9 cellular contexts compared by ENCODE assay signal in genomic region chr7:130242198-130243014, GRCh38. TPM values are rescaled to one million over a fixed set of nuclear protein-coding genes. Genes with fewer than 3 reads are reported as not detected.
DNase-seq lines count a peak whose midpoint lies in the region; ATAC-seq, FAIRE-seq and TF ChIP-seq lines count a peak whose summit lies in the region.
"Had no signal": no experiment of that assay in that cellular context is flagged by ENCODE, and none has a peak within 500 bp of the region (broad histone marks: within the 10 kb centered on the region; RNA-seq: fewer than 3 reads in every experiment).

No MANE protein-coding gene starts in this region.

- no peaks in the 10 kb centered on the region for H3K27me3 ChIP-seq in CD8-positive, alpha-beta memory T cell (ENCODE audit: insufficient read depth, low read length, poor library complexity, severe bottlenecking)
- no peaks in the 10 kb centered on the region for H3K27me3 ChIP-seq in H7 (ENCODE audit: control insufficient read depth, insufficient read depth, low read length)
- H3K27me3 ChIP-seq in endothelial cell of umbilical vein (ENCODE audit: control insufficient read depth in 2 of 2, insufficient read depth in 2 of 2, low read length in 2 of 2), result peaks cover 0 to 2% of the 10 kb centered on the region in 2 experiments
- no peaks in the 10 kb centered on the region for H3K27me3 ChIP-seq in naive thymus-derived CD4-positive, alpha-beta T cell (ENCODE audit: control insufficient read depth in 2 of 2, insufficient read depth in 2 of 2, low read length in 2 of 2)

- TF ChIP-seq CTCF in endothelial cell of umbilical vein (IDR thresholded peaks at IDR 0.05; ENCODE audit: extremely low read depth in 1 of 2, insufficient read depth in 1 of 2, low read depth in 1 of 2, low read length in 2 of 2), result peak; percentile 80 to 92

- no peak overlapping the region for H3K9ac ChIP-seq in endothelial cell of umbilical vein (replicated peaks; ENCODE audit: extremely low read depth, insufficient read depth, low read length)

- DNase-seq in CD8-positive, alpha-beta memory T cell, result peak; percentile 8 to 62 (median 15)
- DNase-seq in H7, result peak; percentile 71
- peak; percentile 13 to 71 for DNase-seq in NCI-H526 (lab: John Stamatoyannopoulos, UW)
- DNase-seq in activated CD8-positive, alpha-beta T cell treated with anti-CD3 and anti-CD28 coated beads, Interleukin-2, amount 10 ng/mL, durations not matched to agents 7 days and 5 days, result peak; percentile 69
- DNase-seq in endothelial cell of umbilical vein (ENCODE audit: low read depth, low spot score), result peak; percentile 50
- peak; percentile 35 to 67 (median 47) for DNase-seq in naive thymus-derived CD4-positive, alpha-beta T cell
- peak; percentile 55 to 59 for DNase-seq in stimulated activated naive CD8-positive, alpha-beta T cell treated with anti-CD3 and anti-CD28 coated beads, Interleukin-15, amount 100 ng/mL, for 72 hours

- H3K4me3 Mint-ChIP-seq in CD8-positive, alpha-beta memory T cell, result no peak overlapping the region
- H3K4me3 Mint-ChIP-seq in activated CD8-positive, alpha-beta T cell treated with anti-CD3 and anti-CD28 coated beads, Interleukin-2, amount 10 ng/mL, durations not matched to agents 7 days and 5 days, result no peak overlapping the region
- H3K4me3 Mint-ChIP-seq in naive thymus-derived CD4-positive, alpha-beta T cell, result peak overlapping the region in 1 of 10 donors; percentile 66
- H3K4me3 Mint-ChIP-seq in stimulated activated naive CD8-positive, alpha-beta T cell treated with anti-CD3 and anti-CD28 coated beads, Interleukin-15, amount 100 ng/mL, for 72 hours, result peak overlapping the region; percentile 10 to 14

- H2AFZ ChIP-seq in endothelial cell of umbilical vein (ENCODE audit: low read depth, low read length), result no peak overlapping the region

- no peak overlapping the region for H3K4me2 ChIP-seq in endothelial cell of umbilical vein (ENCODE audit: insufficient read depth, low read length)

- H3K27me3 Mint-ChIP-seq in CD8-positive, alpha-beta memory T cell, result peaks cover 5 to 16% of the 10 kb centered on the region in 2 donors
- H3K27me3 Mint-ChIP-seq in activated CD8-positive, alpha-beta T cell treated with anti-CD3 and anti-CD28 coated beads, Interleukin-2, amount 10 ng/mL, durations not matched to agents 7 days and 5 days (ENCODE audit: low read depth), result peaks cover 4% of the 10 kb centered on the region
- H3K27me3 Mint-ChIP-seq in naive thymus-derived CD4-positive, alpha-beta T cell, result peaks cover 0 to 11% (median 0%) of the 10 kb centered on the region in 5 donors
- H3K27me3 Mint-ChIP-seq in stimulated activated naive CD8-positive, alpha-beta T cell treated with anti-CD3 and anti-CD28 coated beads, Interleukin-15, amount 100 ng/mL, for 72 hours, result no peaks in the 10 kb centered on the region

- FAIRE-seq in endothelial cell of umbilical vein (lab: Jason Lieb, UNC), result no peak

- H3K36me3 ChIP-seq in CD8-positive, alpha-beta memory T cell (ENCODE audit: insufficient read depth, low read length), result no peaks in the 10 kb centered on the region
- H3K36me3 ChIP-seq in H7 (replicated peaks; ENCODE audit: control insufficient read depth, insufficient read depth, low read length) (no peaks in the 10 kb centered on the region), endothelial cell of umbilical vein (ENCODE audit: control insufficient read depth in 2 of 2, extremely low read depth in 1 of 2, insufficient read depth in 2 of 2, low read length in 2 of 2) (no peaks in the 10 kb centered on the region)
- H3K36me3 ChIP-seq in naive thymus-derived CD4-positive, alpha-beta T cell (ENCODE audit: control insufficient read depth in 2 of 3, insufficient read depth in 3 of 3, low read length in 3 of 3), result no peaks in the 10 kb centered on the region

- dilution Hi-C loops in endothelial cell of umbilical vein (cut with MboI; ENCODE audit: extremely low pct_ligation_motif_present, low sequenced_read_pairs), result no loop called here

- no TSS peak for BruUV-seq in endothelial cell of umbilical vein (replicated peaks; lab: Mats Ljungman, UMichigan)

- H3K4me1 ChIP-seq in CD8-positive, alpha-beta memory T cell (ENCODE audit: insufficient read depth, low read length), result no peaks in the 10 kb centered on the region
- H3K4me1 ChIP-seq in endothelial cell of umbilical vein (ENCODE audit: control insufficient read depth, extremely low read depth, insufficient read depth, low read length), result no peaks in the 10 kb centered on the region
- no peaks in the 10 kb centered on the region for H3K4me1 ChIP-seq in naive thymus-derived CD4-positive, alpha-beta T cell (ENCODE audit: control insufficient read depth in 2 of 2, insufficient read depth in 2 of 2, low read length in 2 of 2)

- H3K9me3 ChIP-seq in CD8-positive, alpha-beta memory T cell (ENCODE audit: low read length), result no peaks in the 10 kb centered on the region
- no peaks in the 10 kb centered on the region for H3K9me3 ChIP-seq in endothelial cell of umbilical vein (replicated peaks; ENCODE audit: control insufficient read depth, insufficient read depth, low read length)
- H3K9me3 ChIP-seq in naive thymus-derived CD4-positive, alpha-beta T cell (ENCODE audit: control insufficient read depth in 2 of 3, low read length in 3 of 3), result no peaks in the 10 kb centered on the region

- intact Hi-C loops in endothelial cell of umbilical vein (cut with micrococcal nuclease), result loop anchor here (1.0 to 10.0 kb wide), 7 partner anchors 170 to 592 kb away; no protein-coding TSS in a partner anchor
- intact Hi-C loops in naive thymus-derived CD4-positive, alpha-beta T cell (cut with micrococcal nuclease), result loop anchor here (1.0 to 5.0 kb wide), 11 partner anchors 170 to 590 kb away; no protein-coding TSS in a partner anchor

- H3K4me1 Mint-ChIP-seq in CD8-positive, alpha-beta memory T cell, result peaks cover 3 to 10% (median 5%) of the 10 kb centered on the region in 3 donors
- peaks cover 11% of the 10 kb centered on the region for H3K4me1 Mint-ChIP-seq in activated CD8-positive, alpha-beta T cell treated with anti-CD3 and anti-CD28 coated beads, Interleukin-2, amount 10 ng/mL, durations not matched to agents 7 days and 5 days (ENCODE audit: low read depth)
- H3K4me1 Mint-ChIP-seq in naive thymus-derived CD4-positive, alpha-beta T cell, result peaks cover 0 to 12% (median 8%) of the 10 kb centered on the region in 7 donors
- peaks cover 20% of the 10 kb centered on the region for H3K4me1 Mint-ChIP-seq in stimulated activated naive CD8-positive, alpha-beta T cell treated with anti-CD3 and anti-CD28 coated beads, Interleukin-15, amount 100 ng/mL, for 72 hours

- CTCF ChIA-PET in CD8-positive, alpha-beta memory T cell (lab: Charles Lee), result interaction anchor here (1.2 kb wide), 1 partner anchor 516 kb away, joined by 4 read pairs; no protein-coding TSS in a partner anchor
- CTCF ChIA-PET in activated CD8-positive, alpha-beta T cell treated with anti-CD3 and anti-CD28 coated beads, Interleukin-2, amount 10 ng/mL, durations not matched to agents 7 days and 5 days (lab: Charles Lee), result interaction anchor here (0.7 to 3.0 kb wide), 5 partner anchors 171 to 515 kb away, joined by 3 to 22 read pairs (median 4); partner anchors contain the start of gene KLHDC10
- CTCF ChIA-PET in endothelial cell of umbilical vein (lab: Charles Lee), result interaction anchor here (0.6 to 7.6 kb wide), 13 partner anchors 17 to 520 kb away, joined by 3 to 73 read pairs (median 5); no protein-coding TSS in a partner anchor
- CTCF ChIA-PET in naive thymus-derived CD4-positive, alpha-beta T cell (lab: Charles Lee), result interaction anchor here (0.6 to 4.9 kb wide), 8 partner anchors 10 to 591 kb away, joined by 3 to 31 read pairs (median 3); no protein-coding TSS in a partner anchor

- peaks cover 0 to 4% (median 2%) of the 10 kb centered on the region in 5 donors for H3K9me3 Mint-ChIP-seq in CD8-positive, alpha-beta memory T cell
- peaks cover 4% of the 10 kb centered on the region for H3K9me3 Mint-ChIP-seq in activated CD8-positive, alpha-beta T cell treated with anti-CD3 and anti-CD28 coated beads, Interleukin-2, amount 10 ng/mL, durations not matched to agents 7 days and 5 days (ENCODE audit: insufficient read depth)
- peaks cover 0 to 9% (median 1%) of the 10 kb centered on the region in 11 donors for H3K9me3 Mint-ChIP-seq in naive thymus-derived CD4-positive, alpha-beta T cell
- H3K9me3 Mint-ChIP-seq in stimulated activated naive CD8-positive, alpha-beta T cell treated with anti-CD3 and anti-CD28 coated beads, Interleukin-15, amount 100 ng/mL, for 72 hours, result peaks cover 0 to 15% of the 10 kb centered on the region in 2 donors

- H4K20me1 ChIP-seq in endothelial cell of umbilical vein (replicated peaks; ENCODE audit: control insufficient read depth, extremely low read depth, insufficient read depth, low read length), result peaks cover 3% of the 10 kb centered on the region

- H3K27ac Mint-ChIP-seq in CD8-positive, alpha-beta memory T cell, result no peak overlapping the region
- H3K27ac Mint-ChIP-seq in activated CD8-positive, alpha-beta T cell treated with anti-CD3 and anti-CD28 coated beads, Interleukin-2, amount 10 ng/mL, durations not matched to agents 7 days and 5 days, result no peak overlapping the region
- peak overlapping the region in 1 of 9 donors; percentile 68 for H3K27ac Mint-ChIP-seq in naive thymus-derived CD4-positive, alpha-beta T cell
- H3K27ac Mint-ChIP-seq in stimulated activated naive CD8-positive, alpha-beta T cell treated with anti-CD3 and anti-CD28 coated beads, Interleukin-15, amount 100 ng/mL, for 72 hours, result no peak overlapping the region

- H3K36me3 Mint-ChIP-seq in CD8-positive, alpha-beta memory T cell, result no peaks in the 10 kb centered on the region
- H3K36me3 Mint-ChIP-seq in activated CD8-positive, alpha-beta T cell treated with anti-CD3 and anti-CD28 coated beads, Interleukin-2, amount 10 ng/mL, durations not matched to agents 7 days and 5 days (ENCODE audit: low read depth), result no peaks in the 10 kb centered on the region
- no peaks in the 10 kb centered on the region for H3K36me3 Mint-ChIP-seq in naive thymus-derived CD4-positive, alpha-beta T cell

- H3K79me2 ChIP-seq in endothelial cell of umbilical vein (ENCODE audit: control insufficient read depth, insufficient read depth, low read length), result no peaks in the 10 kb centered on the region

- POLR2A ChIA-PET in CD8-positive, alpha-beta memory T cell (lab: Charles Lee), result interaction anchor here (0.5 kb wide), 1 partner anchor 471 kb away, joined by 4 read pairs; no protein-coding TSS in a partner anchor
- POLR2A ChIA-PET in activated CD8-positive, alpha-beta T cell treated with anti-CD3 and anti-CD28 coated beads, Interleukin-2, amount 10 ng/mL, durations not matched to agents 7 days and 5 days (lab: Charles Lee), result no interaction called here
- POLR2A ChIA-PET in endothelial cell of umbilical vein (lab: Charles Lee), result no interaction called here
- POLR2A ChIA-PET in naive thymus-derived CD4-positive, alpha-beta T cell (lab: Charles Lee), result no interaction called here

- no peaks in the 10 kb centered on the region for H3K9me1 ChIP-seq in endothelial cell of umbilical vein (replicated peaks; ENCODE audit: control insufficient read depth, extremely low read depth, insufficient read depth, low read length)

- peak; percentile 90 for ATAC-seq in activated CD8-positive, alpha-beta T cell treated with anti-CD3 and anti-CD28 coated beads, Interleukin-2, amount 10 ng/mL, durations not matched to agents 7 days and 5 days
- ATAC-seq in naive thymus-derived CD4-positive, alpha-beta T cell, result peak; percentile 77
- ATAC-seq in stimulated activated naive CD8-positive, alpha-beta T cell treated with anti-CD3 and anti-CD28 coated beads, Interleukin-15, amount 100 ng/mL, for 72 hours, result peak; percentile 85
- ATAC-seq in HG02840 (IDR thresholded peaks at IDR 0.05; ENCODE audit: low FRiP score, unreplicated experiment), result no peak

- H3K4me3 ChIP-seq in CD8-positive, alpha-beta memory T cell (ENCODE audit: low read length), result no peak overlapping the region
- H3K4me3 ChIP-seq in H7 (ENCODE audit: insufficient read depth, low read depth, low read length) (no peak overlapping the region), endothelial cell of umbilical vein (replicated peaks in 1 of 3; ENCODE audit: insufficient read depth in 1 of 3, low read depth in 1 of 3, low read length in 3 of 3) (no peak overlapping the region)
- no peak overlapping the region for H3K4me3 ChIP-seq in naive thymus-derived CD4-positive, alpha-beta T cell (ENCODE audit: low read length)
- H3K4me3 ChIP-seq: SK-N-MC had no signal

- H3K27ac ChIP-seq in CD8-positive, alpha-beta memory T cell (ENCODE audit: low read depth, low read length), result no peak overlapping the region
- no peak overlapping the region for H3K27ac ChIP-seq in endothelial cell of umbilical vein (ENCODE audit: insufficient read depth, low read depth, low read length)
- no peak overlapping the region for H3K27ac ChIP-seq in naive thymus-derived CD4-positive, alpha-beta T cell (ENCODE audit: low read depth, low read length)
- H3K27ac ChIP-seq: SK-N-MC had no signal

- TF ChIP-seq POLR2A in endothelial cell of umbilical vein (IDR thresholded peaks at IDR 0.05; ENCODE audit: low read depth, low read length), result no peak

RNA-seq across cellular contexts. Expression of gene CPA2, which starts 24.3 kb away (rescaled TPM):
- total RNA-seq in CD8-positive, alpha-beta memory T cell, result not detected
- polyA plus RNA-seq in CD8-positive, alpha-beta memory T cell, result not detected
- not detected in 2 replicates for total RNA-seq in H7 (2014; rRNA removed; shearing (Covaris generic))
- total RNA-seq in activated CD8-positive, alpha-beta T cell treated with anti-CD3 and anti-CD28 coated beads, Interleukin-2, amount 10 ng/mL, durations not matched to agents 7 days and 5 days, result not detected
- total RNA-seq in endothelial cell of umbilical vein, result not detected in 2 replicates
- polyA plus RNA-seq in endothelial cell of umbilical vein, result not detected in 2 replicates
- 0.04 TPM in 1 of 2 replicates, not detected in the other for polyA plus RNA-seq in endothelial cell of umbilical vein (2011; cell fraction: cytosol; rRNA removed)
- polyA plus RNA-seq in endothelial cell of umbilical vein (2011; cell fraction: nucleus; rRNA removed), result not detected in 2 replicates
- not detected in 2 replicates for polyA plus RNA-seq in endothelial cell of umbilical vein (2012)
- polyA minus RNA-seq in endothelial cell of umbilical vein, result not detected in 2 replicates
- not detected for polyA minus RNA-seq in endothelial cell of umbilical vein (2011; cell fraction: cytosol; rRNA and poly(A)+ RNA removed)
- polyA minus RNA-seq in endothelial cell of umbilical vein (2011; cell fraction: nucleus; rRNA and poly(A)+ RNA removed), result not detected in 2 replicates
- not detected for total RNA-seq in naive thymus-derived CD4-positive, alpha-beta T cell
- not detected for polyA plus RNA-seq in naive thymus-derived CD4-positive, alpha-beta T cell

RNA-seq across cellular contexts. Expression of gene SSMEM1, which starts 34.7 kb away (rescaled TPM):
- total RNA-seq in CD8-positive, alpha-beta memory T cell, result not detected
- not detected for polyA plus RNA-seq in CD8-positive, alpha-beta memory T cell
- not detected in 2 replicates for total RNA-seq in H7 (2014; rRNA removed; shearing (Covaris generic))
- total RNA-seq in activated CD8-positive, alpha-beta T cell treated with anti-CD3 and anti-CD28 coated beads, Interleukin-2, amount 10 ng/mL, durations not matched to agents 7 days and 5 days, result not detected
- not detected in 2 replicates for total RNA-seq in endothelial cell of umbilical vein
- polyA plus RNA-seq in endothelial cell of umbilical vein, result not detected in 2 replicates
- not detected in 2 replicates for polyA plus RNA-seq in endothelial cell of umbilical vein (2011; cell fraction: cytosol; rRNA removed)
- not detected in 2 replicates for polyA plus RNA-seq in endothelial cell of umbilical vein (2011; cell fraction: nucleus; rRNA removed)
- polyA plus RNA-seq in endothelial cell of umbilical vein (2012), result not detected in 2 replicates
- not detected in 2 replicates for polyA minus RNA-seq in endothelial cell of umbilical vein
- not detected for polyA minus RNA-seq in endothelial cell of umbilical vein (2011; cell fraction: cytosol; rRNA and poly(A)+ RNA removed)
- not detected in 2 replicates for polyA minus RNA-seq in endothelial cell of umbilical vein (2011; cell fraction: nucleus; rRNA and poly(A)+ RNA removed)
- not detected for total RNA-seq in naive thymus-derived CD4-positive, alpha-beta T cell
- not detected for polyA plus RNA-seq in naive thymus-derived CD4-positive, alpha-beta T cell

RNA-seq across cellular contexts. Expression of gene TMEM209, which starts 37.2 kb away (rescaled TPM):
- 10 to 100 TPM; 52.1 to 55.7 TPM for total RNA-seq in CD8-positive, alpha-beta memory T cell
- polyA plus RNA-seq in CD8-positive, alpha-beta memory T cell, result 43.1 TPM
- 25.1 and 25.5 TPM in 2 replicates for total RNA-seq in H7 (2014; rRNA removed; shearing (Covaris generic))
- 10 to 100 TPM; 40.2 to 43.4 TPM for total RNA-seq in activated CD8-positive, alpha-beta T cell treated with anti-CD3 and anti-CD28 coated beads, Interleukin-2, amount 10 ng/mL, durations not matched to agents 7 days and 5 days
- 11.6 and 16.6 TPM in 2 replicates for total RNA-seq in endothelial cell of umbilical vein
- polyA plus RNA-seq in endothelial cell of umbilical vein, result 12.9 and 13.0 TPM in 2 replicates
- 7.4 and 8.4 TPM in 2 replicates for polyA plus RNA-seq in endothelial cell of umbilical vein (2011; cell fraction: cytosol; rRNA removed)
- 8.6 and 9.2 TPM in 2 replicates for polyA plus RNA-seq in endothelial cell of umbilical vein (2011; cell fraction: nucleus; rRNA removed)
- 7.3 and 12.7 TPM in 2 replicates for polyA plus RNA-seq in endothelial cell of umbilical vein (2012)
- 23.8 and 37.0 TPM in 2 replicates for polyA minus RNA-seq in endothelial cell of umbilical vein
- polyA minus RNA-seq in endothelial cell of umbilical vein (2011; cell fraction: cytosol; rRNA and poly(A)+ RNA removed), result 34.6 TPM
- 10.9 and 15.7 TPM in 2 replicates for polyA minus RNA-seq in endothelial cell of umbilical vein (2011; cell fraction: nucleus; rRNA and poly(A)+ RNA removed)
- 10 to 100 TPM; 18.8 to 37.3 (median 35.1) TPM for total RNA-seq in naive thymus-derived CD4-positive, alpha-beta T cell
- polyA plus RNA-seq in naive thymus-derived CD4-positive, alpha-beta T cell, result 10 to 100 TPM; 38.0 to 53.9 TPM

RNA-seq across cellular contexts. Expression of gene CPA4, which starts 50.6 kb away (rescaled TPM):
- total RNA-seq in CD8-positive, alpha-beta memory T cell, result not detected
- polyA plus RNA-seq in CD8-positive, alpha-beta memory T cell, result not detected
- not detected in 2 replicates for total RNA-seq in H7 (2014; rRNA removed; shearing (Covaris generic))
- total RNA-seq in activated CD8-positive, alpha-beta T cell treated with anti-CD3 and anti-CD28 coated beads, Interleukin-2, amount 10 ng/mL, durations not matched to agents 7 days and 5 days, result not detected
- not detected in 2 replicates for total RNA-seq in endothelial cell of umbilical vein
- 0.22 and 0.36 TPM in 2 replicates for polyA plus RNA-seq in endothelial cell of umbilical vein
- polyA plus RNA-seq in endothelial cell of umbilical vein (2011; cell fraction: cytosol; rRNA removed), result 0.52 and 0.56 TPM in 2 replicates
- 0.60 and 1.1 TPM in 2 replicates for polyA plus RNA-seq in endothelial cell of umbilical vein (2011; cell fraction: nucleus; rRNA removed)
- 16.0 and 17.1 TPM in 2 replicates for polyA plus RNA-seq in endothelial cell of umbilical vein (2012)
- polyA minus RNA-seq in endothelial cell of umbilical vein, result 0.12 and 0.30 TPM in 2 replicates
- 3.8 TPM for polyA minus RNA-seq in endothelial cell of umbilical vein (2011; cell fraction: cytosol; rRNA and poly(A)+ RNA removed)
- 0.24 and 1.2 TPM in 2 replicates for polyA minus RNA-seq in endothelial cell of umbilical vein (2011; cell fraction: nucleus; rRNA and poly(A)+ RNA removed)
- not detected for total RNA-seq in naive thymus-derived CD4-positive, alpha-beta T cell
- not detected for polyA plus RNA-seq in naive thymus-derived CD4-positive, alpha-beta T cell

Comparison
In these comparisons a context has a peak if more than half of its experiments do, and no peak if none do; other contexts are left out.
1. DNase-seq: peak in every context shown above with its lines; median percentile 71 in H7; 69 in activated CD8-positive, alpha-beta T cell treated with anti-CD3 and anti-CD28 coated beads, Interleukin-2, amount 10 ng/mL, durations not matched to agents 7 days and 5 days; 57 in stimulated activated naive CD8-positive, alpha-beta T cell treated with anti-CD3 and anti-CD28 coated beads, Interleukin-15, amount 100 ng/mL, for 72 hours; 50 in endothelial cell of umbilical vein; 47 in naive thymus-derived CD4-positive, alpha-beta T cell; 42 in NCI-H526; 15 in CD8-positive, alpha-beta memory T cell.
2. H3K4me3 Mint-ChIP-seq: peak in stimulated activated naive CD8-positive, alpha-beta T cell treated with anti-CD3 and anti-CD28 coated beads, Interleukin-15, amount 100 ng/mL, for 72 hours (2 of 2); none in CD8-positive, alpha-beta memory T cell (0 of 7) and activated CD8-positive, alpha-beta T cell treated with anti-CD3 and anti-CD28 coated beads, Interleukin-2, amount 10 ng/mL, durations not matched to agents 7 days and 5 days (single experiment).